Comparison of ENCODE assay signal across 21 cellular contexts in genomic region chr20:49543071-49543857, GRCh38. TPM values are rescaled to one million over a fixed set of nuclear protein-coding genes. Genes with fewer than 3 reads are reported as not detected.
DNase-seq lines count a peak whose midpoint lies in the region; TF ChIP-seq lines count a peak whose summit lies in the region.
"Had no signal": no experiment of that assay in that cellular context is flagged by ENCODE, and none has a peak within 500 bp of the region (broad histone marks: within the 10 kb centered on the region; RNA-seq: fewer than 3 reads in every experiment).

No MANE protein-coding gene starts in this region.

- peaks cover 2% of the 10 kb centered on the region for H3K27me3 Mint-ChIP-seq in activated naive CD8-positive, alpha-beta T cell
- peaks cover 29% of the 10 kb centered on the region for H3K27me3 Mint-ChIP-seq in activated naive CD8-positive, alpha-beta T cell treated with anti-CD3 and anti-CD28 coated beads for 36 hours
- H3K27me3 Mint-ChIP-seq in activated T-helper 1 cell treated with anti-CD3 and anti-CD28 coated beads, Interleukin-12 subunit alpha, Interleukin-12 subunit beta, Interleukin-2, Interleukin-4 antibody, amounts not matched to agents 30 ng/mL and 10 ng/mL and 1 ng/mL, durations not matched to agents 14 hours and 24 hours and 36 hours (ENCODE audit: insufficient read depth) = peaks cover 5% of the 10 kb centered on the region

- no peak for TF ChIP-seq CTCF in esophagus muscularis mucosa (IDR thresholded peaks at IDR 0.05)
- TF ChIP-seq CTCF in uterus (IDR thresholded peaks at IDR 0.05) = no peak

- peak overlapping the region; percentile 41 for H3K27ac Mint-ChIP-seq in activated naive CD8-positive, alpha-beta T cell
- H3K27ac Mint-ChIP-seq in activated naive CD8-positive, alpha-beta T cell treated with anti-CD3 and anti-CD28 coated beads for 36 hours = no peak overlapping the region
- peak overlapping the region; percentile 65 for H3K27ac Mint-ChIP-seq in activated T-helper 1 cell treated with anti-CD3 and anti-CD28 coated beads, Interleukin-12 subunit alpha, Interleukin-12 subunit beta, Interleukin-2, Interleukin-4 antibody, amounts not matched to agents 30 ng/mL and 10 ng/mL and 1 ng/mL, durations not matched to agents 14 hours and 24 hours and 36 hours

- H3K36me3 ChIP-seq in esophagus muscularis mucosa (peaks cover 6 to 81% (median 31%) of the 10 kb centered on the region in 4 donors), uterus (no peaks in the 10 kb centered on the region)
- H3K36me3 ChIP-seq: WERI-Rb-1 had no signal

- TF ChIP-seq POLR2A in esophagus muscularis mucosa (IDR thresholded peaks at IDR 0.05; ENCODE audit: low read depth) = no peak
- TF ChIP-seq POLR2A in uterus (IDR thresholded peaks at IDR 0.05) = no peak

- H3K9me3 Mint-ChIP-seq in activated naive CD8-positive, alpha-beta T cell (ENCODE audit: low read depth) = no peaks in the 10 kb centered on the region
- H3K9me3 Mint-ChIP-seq in activated naive CD8-positive, alpha-beta T cell treated with anti-CD3 and anti-CD28 coated beads for 36 hours = peaks cover 6% of the 10 kb centered on the region
- H3K9me3 Mint-ChIP-seq in activated T-helper 1 cell treated with anti-CD3 and anti-CD28 coated beads, Interleukin-12 subunit alpha, Interleukin-12 subunit beta, Interleukin-2, Interleukin-4 antibody, amounts not matched to agents 30 ng/mL and 10 ng/mL and 1 ng/mL, durations not matched to agents 14 hours and 24 hours and 36 hours = peaks cover 8% of the 10 kb centered on the region

- H3K9me3 ChIP-seq in esophagus muscularis mucosa (no peaks in the 10 kb centered on the region), uterus (no peaks in the 10 kb centered on the region)
- H3K9me3 ChIP-seq: body of pancreas had no signal

- no peaks in the 10 kb centered on the region for H3K36me3 Mint-ChIP-seq in activated naive CD8-positive, alpha-beta T cell
- H3K36me3 Mint-ChIP-seq in activated naive CD8-positive, alpha-beta T cell treated with anti-CD3 and anti-CD28 coated beads for 36 hours = no peaks in the 10 kb centered on the region
- H3K36me3 Mint-ChIP-seq in activated T-helper 1 cell treated with anti-CD3 and anti-CD28 coated beads, Interleukin-12 subunit alpha, Interleukin-12 subunit beta, Interleukin-2, Interleukin-4 antibody, amounts not matched to agents 30 ng/mL and 10 ng/mL and 1 ng/mL, durations not matched to agents 14 hours and 24 hours and 36 hours (ENCODE audit: low read depth) = peaks cover 48% of the 10 kb centered on the region

- H3K4me3 ChIP-seq in esophagus muscularis mucosa = no peak overlapping the region
- no peak overlapping the region for H3K4me3 ChIP-seq in uterus
- H3K4me3 ChIP-seq: body of pancreas, heart right ventricle, skin epidermis had no signal

- intact Hi-C loops in activated T-helper 1 cell treated with anti-CD3 and anti-CD28 coated beads, Interleukin-12 subunit alpha, Interleukin-12 subunit beta, Interleukin-2, Interleukin-4 antibody, amounts not matched to agents 30 ng/mL and 10 ng/mL and 1 ng/mL, durations not matched to agents 14 hours and 24 hours and 36 hours (cut with micrococcal nuclease) = loop anchor here (2.0 to 5.0 kb wide), 2 partner anchors 28 to 384 kb away; no protein-coding TSS in a partner anchor
- intact Hi-C loops in esophagus muscularis mucosa (cut with DNase I) (loop anchor here (10.0 kb wide), 1 partner anchor 302 kb away; no protein-coding TSS in a partner anchor), uterus (cut with DNase I; ENCODE audit: low total_unique reads) (loop anchor here (5.0 to 10.0 kb wide), 2 partner anchors 64 to 342 kb away; no protein-coding TSS in a partner anchor)

- TF ChIP-seq EP300 in esophagus muscularis mucosa (IDR thresholded peaks at IDR 0.05) = no peak

- H3K4me1 ChIP-seq in esophagus muscularis mucosa = peaks cover 0 to 9% (median 3%) of the 10 kb centered on the region in 4 donors
- H3K4me1 ChIP-seq in uterus = no peaks in the 10 kb centered on the region
- H3K4me1 ChIP-seq: body of pancreas had no signal

- peaks cover 10% of the 10 kb centered on the region for H3K4me1 Mint-ChIP-seq in activated naive CD8-positive, alpha-beta T cell (ENCODE audit: low read depth)
- peaks cover 2% of the 10 kb centered on the region for H3K4me1 Mint-ChIP-seq in activated naive CD8-positive, alpha-beta T cell treated with anti-CD3 and anti-CD28 coated beads for 36 hours
- H3K4me1 Mint-ChIP-seq in activated T-helper 1 cell treated with anti-CD3 and anti-CD28 coated beads, Interleukin-12 subunit alpha, Interleukin-12 subunit beta, Interleukin-2, Interleukin-4 antibody, amounts not matched to agents 30 ng/mL and 10 ng/mL and 1 ng/mL, durations not matched to agents 14 hours and 24 hours and 36 hours (ENCODE audit: low read depth) = peaks cover 26% of the 10 kb centered on the region

- 85% methylated on average over 13 of the region's 13 CpGs for WGBS in esophagus muscularis mucosa

- H3K4me3 Mint-ChIP-seq in activated naive CD8-positive, alpha-beta T cell = no peak overlapping the region
- H3K4me3 Mint-ChIP-seq in activated naive CD8-positive, alpha-beta T cell treated with anti-CD3 and anti-CD28 coated beads for 36 hours = no peak overlapping the region
- H3K4me3 Mint-ChIP-seq in activated T-helper 1 cell treated with anti-CD3 and anti-CD28 coated beads, Interleukin-12 subunit alpha, Interleukin-12 subunit beta, Interleukin-2, Interleukin-4 antibody, amounts not matched to agents 30 ng/mL and 10 ng/mL and 1 ng/mL, durations not matched to agents 14 hours and 24 hours and 36 hours = peak overlapping the region; percentile 2
- H3K4me3 Mint-ChIP-seq: activated T-cell treated with anti-CD3 and anti-CD28 coated beads, Interleukin-2, amount 50 U/mL, for 24 hours had no signal

- H3K27ac ChIP-seq in esophagus muscularis mucosa (replicated peaks in 1 of 4) (peak overlapping the region in 3 of 4 donors; percentile 3 to 43 (median 6)), uterus (peak overlapping the region; percentile 52 to 74)
- H3K27ac ChIP-seq: body of pancreas, C4-2B, WERI-Rb-1 had no signal

- no peak for DNase-seq in activated naive CD8-positive, alpha-beta T cell treated with anti-CD3 and anti-CD28 coated beads for 36 hours
- no peak for DNase-seq in activated T-helper 1 cell treated with anti-CD3 and anti-CD28 coated beads, Interleukin-12 subunit alpha, Interleukin-12 subunit beta, Interleukin-2, Interleukin-4 antibody, amounts not matched to agents 30 ng/mL and 10 ng/mL and 1 ng/mL, durations not matched to agents 14 hours and 24 hours and 36 hours (ENCODE audit: low spot score)
- no peak for DNase-seq in esophagus muscularis mucosa (ENCODE audit: extremely low spot score)
- no peak for DNase-seq in uterus
- DNase-seq in glomerular visceral epithelial cell (ENCODE audit: extremely low spot score) = no peak
- DNase-seq in NCI-H1048 (lab: John Stamatoyannopoulos, UW) = no peak
- DNase-seq: activated T-cell treated with anti-CD3 and anti-CD28 coated beads, Interleukin-2, amount 50 U/mL, for 24 hours; body of pancreas; Calu3; effector CD4-positive, alpha-beta T cell; heart right ventricle; left colon; mesendoderm; NCI-H1092 treated with DMSO at 0.1 percent for 48 hours; NCI-H1930; substantia nigra; WERI-Rb-1 had no signal

- H3K27me3 ChIP-seq in esophagus muscularis mucosa (no peaks in the 10 kb centered on the region), uterus (no peaks in the 10 kb centered on the region)
- H3K27me3 ChIP-seq: body of pancreas, heart right ventricle had no signal

RNA-seq across cellular contexts. Expression of gene PTGIS, which starts 24.7 kb away (rescaled TPM):
- under 1 TPM; 0.04 to 0.08 TPM for total RNA-seq in activated naive CD8-positive, alpha-beta T cell treated with anti-CD3 and anti-CD28 coated beads for 36 hours
- 40.6 and 43.6 TPM in 2 replicates for total RNA-seq in activated T-helper 1 cell treated with anti-CD3 and anti-CD28 coated beads, Interleukin-12 subunit alpha, Interleukin-12 subunit beta, Interleukin-2, Interleukin-4 antibody, amounts not matched to agents 30 ng/mL and 10 ng/mL and 1 ng/mL, durations not matched to agents 14 hours and 24 hours and 36 hours
- 100 to 1,000 TPM; 107 to 217 (median 130) TPM for total RNA-seq in esophagus muscularis mucosa
- total RNA-seq in uterus = 100 to 1,000 TPM in 3 of 4 donors, 10 to 100 TPM in 1; 64.7 to 460 (median 140) TPM
- total RNA-seq: epithelial cell of proximal tubule had no signal

Comparison
In these comparisons a context has a peak if more than half of its experiments do, and no peak if none do; other contexts are left out.
1. RNA of gene PTGIS, which starts 24.7 kb away (total RNA-seq): 64.7 to 460 TPM in uterus, 107 to 217 TPM in esophagus muscularis mucosa and 40.6 to 43.6 TPM in activated T-helper 1 cell treated with anti-CD3 and anti-CD28 coated beads, Interleukin-12 subunit alpha, Interleukin-12 subunit beta, Interleukin-2, Interleukin-4 antibody, amounts not matched to agents 30 ng/mL and 10 ng/mL and 1 ng/mL, durations not matched to agents 14 hours and 24 hours and 36 hours; 0.04 to 0.08 TPM in activated naive CD8-positive, alpha-beta T cell treated with anti-CD3 and anti-CD28 coated beads for 36 hours; every median in the first group is over 10 times any median in the second.